In the genomic region with DNA sequence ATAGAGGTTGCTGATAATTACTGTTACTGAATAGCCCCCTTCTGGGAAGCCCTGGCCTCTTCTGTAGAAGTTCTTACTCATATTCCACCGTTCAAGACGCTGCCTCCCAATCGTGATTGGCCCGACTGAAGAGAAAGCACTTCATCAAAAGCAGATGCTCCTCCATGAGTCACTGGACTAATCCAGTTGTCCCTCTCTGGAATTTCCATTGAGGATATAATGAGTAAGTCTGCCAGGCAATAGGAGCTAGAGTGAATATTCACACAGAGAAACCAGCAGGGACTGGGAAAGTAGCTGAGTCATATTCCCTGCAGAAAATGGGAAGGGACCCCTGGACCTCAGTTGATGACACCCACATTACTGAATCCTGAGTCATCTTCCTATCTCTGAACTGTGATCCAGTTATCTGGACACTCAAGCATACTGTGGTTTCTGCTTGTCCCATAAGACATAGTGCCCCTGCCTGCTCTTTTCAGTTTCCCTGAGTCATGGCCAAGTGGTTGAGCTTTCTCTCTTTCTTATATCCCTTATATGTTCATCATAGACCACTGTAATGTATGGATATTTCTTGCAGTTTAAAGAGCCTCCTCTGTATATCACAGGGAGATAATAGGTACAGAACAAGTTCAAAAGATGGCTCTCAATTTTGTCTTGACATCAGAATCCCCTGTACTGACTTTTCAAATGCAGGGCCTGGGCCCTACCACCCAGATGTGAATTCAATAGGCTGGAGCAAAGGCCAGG, we compare ENCODE assay signal across 11 cellular contexts.
A peak's percentile ranks its signal among the peaks of the same experiment; 100 is the strongest.
DNase-seq lines count a peak whose midpoint lies in the region; ATAC-seq and TF ChIP-seq lines count a peak whose summit lies in the region.
"Had no signal": no experiment of that assay in that cellular context is flagged by ENCODE, and none has a peak within 500 bp of the region (broad histone marks: within the 10 kb centered on the region; RNA-seq: fewer than 3 reads in every experiment).

No MANE protein-coding gene starts in this region.

- ATAC-seq in IMR-90 (ENCODE audit: low read depth) = peak; percentile 92
- ATAC-seq in activated CD4-positive, alpha-beta T cell treated with anti-CD3 and anti-CD28 coated beads for 36 hours = no peak

- no peaks in the 10 kb centered on the region for H3K27me3 Mint-ChIP-seq in activated CD4-positive, alpha-beta T cell treated with anti-CD3 and anti-CD28 coated beads for 36 hours
- H3K27me3 Mint-ChIP-seq: naive B cell had no signal

- TF ChIP-seq POLR2A in IMR-90 (IDR thresholded peaks at IDR 0.05; ENCODE audit: low read depth, low read length) (no peak), ovary (IDR thresholded peaks at IDR 0.05) (no peak)

- H3K56ac ChIP-seq in IMR-90 (ENCODE audit: extremely low read depth, insufficient read depth, low read length) = peak overlapping the region; percentile 97

- H3K36me3 ChIP-seq in IMR-90 (ENCODE audit: control insufficient read depth, insufficient read depth, low read length) = no peaks in the 10 kb centered on the region
- no peaks in the 10 kb centered on the region for H3K36me3 ChIP-seq in kidney epithelial cell (ENCODE audit: control insufficient read depth, insufficient read depth, low read length)
- H3K36me3 ChIP-seq in ovary = no peaks in the 10 kb centered on the region

- DNase-seq in AG09309 (ENCODE audit: low read depth) = peak; percentile 99
- peak; percentile 100 for DNase-seq in IMR-90
- DNase-seq in astrocyte of the cerebellum (ENCODE audit: low read depth) = peak; percentile 91
- peak; percentile 97 for DNase-seq in kidney epithelial cell (ENCODE audit: low read depth)
- no peak for DNase-seq in NCI-H2196 (lab: John Stamatoyannopoulos, UW; ENCODE audit: unreplicated experiment)
- DNase-seq in RPMI8226 = no peak
- DNase-seq in ovary = no peak
- DNase-seq in activated CD4-positive, alpha-beta T cell treated with anti-CD3 and anti-CD28 coated beads for 36 hours = no peak
- DNase-seq: cerebellar nuclear complex, DND-41, naive B cell had no signal

- peak overlapping the region; percentile 90 for H3K4ac ChIP-seq in IMR-90 (ENCODE audit: low read depth, low read length)

- TF ChIP-seq EP300 in ovary (IDR thresholded peaks at IDR 0.05) = no peak

- peak overlapping the region; percentile 94 for H3K18ac ChIP-seq in IMR-90 (ENCODE audit: low read depth, low read length)

- peak overlapping the region; percentile 82 to 94 for H4K8ac ChIP-seq in IMR-90 (ENCODE audit: low read depth in 2 of 2, low read length in 2 of 2)

- H3K4me1 ChIP-seq in IMR-90 (ENCODE audit: control insufficient read depth, insufficient read depth, low read length) = peaks cover 15% of the 10 kb centered on the region; the same call in 1 of the 2 replicates
- H3K4me1 ChIP-seq in ovary (ENCODE audit: insufficient read depth) = no peaks in the 10 kb centered on the region

- peak; percentile 38; the same call in 1 of the 2 replicates for TF ChIP-seq RAD21 in IMR-90 (IDR thresholded peaks at IDR 0.05; ENCODE audit: low read length)

- peak overlapping the region; percentile 100 for H2BK20ac ChIP-seq in IMR-90 (ENCODE audit: low read depth, low read length)

- H2BK5ac ChIP-seq in IMR-90 (ENCODE audit: low read depth, low read length, poor library complexity, severe bottlenecking) = peak overlapping the region; percentile 99

- H3K9me3 ChIP-seq in IMR-90 (ENCODE audit: control insufficient read depth, insufficient read depth, low read length) (no peaks in the 10 kb centered on the region; the same call in 1 of the 2 replicates), ovary (no peaks in the 10 kb centered on the region)

- H3K27me3 ChIP-seq in IMR-90 (ENCODE audit: control insufficient read depth, insufficient read depth, low read length) = no peaks in the 10 kb centered on the region
- no peaks in the 10 kb centered on the region for H3K27me3 ChIP-seq in kidney epithelial cell (ENCODE audit: control insufficient read depth, insufficient read depth, low read length)
- H3K27me3 ChIP-seq in ovary = no peaks in the 10 kb centered on the region

- H3K9me1 ChIP-seq in IMR-90 (ENCODE audit: insufficient read depth, low read length) = peaks cover 2% of the 10 kb centered on the region; the same call in 1 of the 2 replicates

- peak overlapping the region; percentile 21; the same call in 1 of the 2 replicates for H3K9ac ChIP-seq in IMR-90 (ENCODE audit: low read depth, low read length)

- H2AK5ac ChIP-seq in IMR-90 (ENCODE audit: low read depth, low read length) = peak overlapping the region; percentile 83

- H3K27ac Mint-ChIP-seq in activated CD4-positive, alpha-beta T cell treated with anti-CD3 and anti-CD28 coated beads for 36 hours = no peak overlapping the region
- H3K27ac Mint-ChIP-seq: naive B cell had no signal

- no peaks in the 10 kb centered on the region for H3K4me1 Mint-ChIP-seq in activated CD4-positive, alpha-beta T cell treated with anti-CD3 and anti-CD28 coated beads for 36 hours
- H3K4me1 Mint-ChIP-seq: naive B cell had no signal

- H3K4me2 ChIP-seq in IMR-90 (ENCODE audit: low read depth, low read length) = peak overlapping the region; percentile 4; the same call in 1 of the 2 replicates

- H2BK120ac ChIP-seq in IMR-90 (ENCODE audit: low read depth, low read length) = peak overlapping the region; percentile 99

- H4K5ac ChIP-seq in IMR-90 (ENCODE audit: low read depth, low read length) = peak overlapping the region; percentile 91

- H3K4me3 Mint-ChIP-seq in activated CD4-positive, alpha-beta T cell treated with anti-CD3 and anti-CD28 coated beads for 36 hours = no peak overlapping the region
- H3K4me3 Mint-ChIP-seq: naive B cell had no signal

- peak; percentile 9 for TF ChIP-seq CTCF in AG09309 (IDR thresholded peaks at IDR 0.05; ENCODE audit: control insufficient read depth, insufficient read depth, low read depth, low read length, missing control alignments)
- TF ChIP-seq CTCF in IMR-90 (conservative IDR thresholded peaks at IDR 0.05; ENCODE audit: low read depth, low read length) = no peak
- no peak for TF ChIP-seq CTCF in astrocyte of the cerebellum (IDR thresholded peaks at IDR 0.05; ENCODE audit: low read depth, low read length, missing control alignments)
- TF ChIP-seq CTCF in kidney epithelial cell (IDR thresholded peaks at IDR 0.05; ENCODE audit: insufficient read depth, low read length, poor library complexity, severe bottlenecking) = no peak
- TF ChIP-seq CTCF in ovary (IDR thresholded peaks at IDR 0.05) = no peak

- no peak overlapping the region for H2AFZ ChIP-seq in IMR-90 (replicated peaks; ENCODE audit: low read length, poor library complexity)

- peak overlapping the region; percentile 95 for H4K91ac ChIP-seq in IMR-90 (ENCODE audit: insufficient read depth, low read depth, low read length)

- no TSS peak for BruUV-seq in IMR-90 (replicated peaks; lab: Mats Ljungman, UMichigan)

- in situ Hi-C loops in IMR-90 (cut with MboI; ENCODE audit: low sequenced_read_pairs) (no loop called here), astrocyte of the cerebellum (cut with HindIII; ENCODE audit: low sequenced_read_pairs) (no loop called here)

- H3K9me3 Mint-ChIP-seq in activated CD4-positive, alpha-beta T cell treated with anti-CD3 and anti-CD28 coated beads for 36 hours (ENCODE audit: low read depth) = no peaks in the 10 kb centered on the region

- no peaks in the 10 kb centered on the region for H3K79me1 ChIP-seq in IMR-90 (ENCODE audit: low read depth in 1 of 2, low read length in 2 of 2)

- no peak overlapping the region for H2AK9ac ChIP-seq in IMR-90 (replicated peaks; ENCODE audit: low read depth, low read length, poor library complexity)

- H3K27ac ChIP-seq in IMR-90 (ENCODE audit: insufficient read depth, low read length) (peak overlapping the region; percentile 92), ovary (no peak overlapping the region)

- no peaks in the 10 kb centered on the region for H4K20me1 ChIP-seq in IMR-90 (ENCODE audit: insufficient read depth, low read length)

- H3K23ac ChIP-seq in IMR-90 (ENCODE audit: low read depth, low read length) = peak overlapping the region; percentile 81

- H2BK15ac ChIP-seq in IMR-90 (ENCODE audit: low read depth, low read length) = peak overlapping the region; percentile 64

- H3K14ac ChIP-seq in IMR-90 (replicated peaks; ENCODE audit: low read depth, low read length) = peak overlapping the region; percentile 81

- WGBS in IMR-90 (ENCODE audit: extremely low coverage in 2 of 2, insufficient read length in 1 of 2), 2 experiments = no CpG with 5 or more reads among the region's 4 CpGs
- WGBS in ovary, 3 donors = 46 to 81% (median 50%) methylated on average over 4 of the region's 4 CpGs

- dilution Hi-C loops in IMR-90 (cut with HindIII; ENCODE audit: low sequenced_read_pairs, unreplicated experiment) = no loop called here

- CTCF ChIA-PET in IMR-90 (lab: Yijun Ruan, JAX) = interaction anchor here (1.0 kb wide), 1 partner anchor 8 kb away, joined by 3 read pairs; no protein-coding TSS in a partner anchor
- CTCF ChIA-PET in activated CD4-positive, alpha-beta T cell treated with anti-CD3 and anti-CD28 coated beads for 36 hours (lab: Charles Lee) = no interaction called here

- H3K4me3 ChIP-seq in AG09309 (ENCODE audit: control insufficient read depth, low read depth, low read length) = no peak overlapping the region
- no peak overlapping the region for H3K4me3 ChIP-seq in IMR-90 (ENCODE audit: insufficient read depth, low read depth, low read length)
- no peak overlapping the region for H3K4me3 ChIP-seq in astrocyte of the cerebellum (ENCODE audit: low read depth, low read length)
- H3K4me3 ChIP-seq in kidney epithelial cell (ENCODE audit: low read depth, low read length) = no peak overlapping the region
- no peak overlapping the region for H3K4me3 ChIP-seq in ovary

- no peaks in the 10 kb centered on the region for H3K36me3 Mint-ChIP-seq in activated CD4-positive, alpha-beta T cell treated with anti-CD3 and anti-CD28 coated beads for 36 hours (ENCODE audit: low read depth)

- intact Hi-C loops in IMR-90 (cut with micrococcal nuclease) (loop anchor here (1.0 to 5.0 kb wide), 3 partner anchors 40 to 676 kb away; no protein-coding TSS in a partner anchor), ovary (cut with DNase I) (loop anchor here in 1 of 4 donors (10.0 kb wide), 1 partner anchor 107 kb away; no protein-coding TSS in a partner anchor)
- intact Hi-C loops in activated CD4-positive, alpha-beta T cell treated with anti-CD3 and anti-CD28 coated beads for 36 hours (cut with DNase I, micrococcal nuclease) = no loop called here

- POLR2A ChIA-PET in IMR-90 (lab: Charles Lee; ENCODE audit: unreplicated experiment) = no interaction called here
- POLR2A ChIA-PET in activated CD4-positive, alpha-beta T cell treated with anti-CD3 and anti-CD28 coated beads for 36 hours (lab: Charles Lee) = no interaction called here

TF ChIP-seq in IMR-90, 13 proteins besides CTCF, POLR2A, EP300 and RAD21 (continues in another document):
- TF ChIP-seq, protein P1, sequence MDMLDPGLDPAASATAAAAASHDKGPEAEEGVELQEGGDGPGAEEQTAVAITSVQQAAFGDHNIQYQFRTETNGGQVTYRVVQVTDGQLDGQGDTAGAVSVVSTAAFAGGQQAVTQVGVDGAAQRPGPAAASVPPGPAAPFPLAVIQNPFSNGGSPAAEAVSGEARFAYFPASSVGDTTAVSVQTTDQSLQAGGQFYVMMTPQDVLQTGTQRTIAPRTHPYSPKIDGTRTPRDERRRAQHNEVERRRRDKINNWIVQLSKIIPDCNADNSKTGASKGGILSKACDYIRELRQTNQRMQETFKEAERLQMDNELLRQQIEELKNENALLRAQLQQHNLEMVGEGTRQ (IDR thresholded peaks at IDR 0.05; ENCODE audit: low read depth, low read length) = no peak
- peak; percentile 67 for TF ChIP-seq BHLHE40 (IDR thresholded peaks at IDR 0.05; ENCODE audit: low read depth, low read length)

Comparison
In these comparisons a context has a peak if more than half of its experiments do, and no peak if none do; other contexts are left out.
1. DNase-seq: peak in AG09309 (single experiment), IMR-90 (single experiment), astrocyte of the cerebellum (single experiment) and kidney epithelial cell (single experiment); none in NCI-H2196 (single experiment), RPMI8226 (single experiment), ovary (0 of 5) and activated CD4-positive, alpha-beta T cell treated with anti-CD3 and anti-CD28 coated beads for 36 hours (single experiment).